21 cellular contexts compared by ENCODE assay signal in the genomic region with DNA sequence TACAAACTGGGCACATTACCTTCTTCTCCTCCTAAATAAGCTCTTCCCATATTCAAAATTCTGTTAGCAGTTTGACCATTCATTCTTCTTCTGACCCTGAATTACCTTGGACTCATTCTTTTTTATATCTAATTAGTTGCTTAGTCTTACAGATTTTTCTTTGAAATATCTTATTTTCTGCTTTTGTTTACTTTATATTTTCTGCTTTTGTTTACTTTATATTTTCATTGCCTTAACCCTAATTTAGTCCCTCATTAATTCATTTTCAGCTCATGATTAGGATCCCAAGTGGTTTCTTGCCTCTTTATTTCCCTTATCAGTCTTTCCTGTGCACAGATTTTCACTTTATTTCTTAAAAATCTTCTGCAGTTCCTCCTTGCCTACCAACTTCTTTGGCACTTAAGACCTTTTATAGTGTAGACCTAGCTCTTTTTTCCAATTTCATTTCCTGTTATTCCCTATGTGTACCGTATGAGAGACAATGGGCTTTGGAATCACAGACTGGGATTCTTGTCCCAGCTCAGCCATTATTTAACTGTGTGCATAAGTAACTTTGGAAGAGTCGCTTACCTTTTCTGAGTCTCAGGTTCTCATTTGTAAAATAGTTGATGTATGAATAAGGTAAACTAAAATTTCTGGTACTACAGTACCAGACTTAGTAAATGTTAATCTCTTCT.
"Had no signal": no experiment of that assay in that cellular context is flagged by ENCODE, and none has a peak within 500 bp of the region (broad histone marks: within the 10 kb centered on the region; RNA-seq: fewer than 3 reads in every experiment).

No MANE protein-coding gene starts in this region.

- FAIRE-seq: RCC 7860 had no signal

- DNase-seq: Karpas-422, KG1, MG63, NCI-H1092, NCI-H1105 treated with DMSO at 0.1 percent for 48 hours, NCI-H1417 treated with DMSO at 0.1 percent for 48 hours, NCI-H146, NCI-H187, NCI-H2029, NCI-H2081 treated with DMSO at 0.1 percent for 48 hours, NCI-H2171 treated with DMSO at 0.1 percent for 48 hours, NCI-H524, NCI-H526 treated with DMSO at 0.1 percent for 48 hours, NCI-H748 treated with DMSO at 0.1 percent for 48 hours, Right ventricle myocardium superior, RPMI8226, SIG-M5 had no signal

- H3K27me3 ChIP-seq: MG63, SJSA1 had no signal

- H3K9me3 ChIP-seq: MG63, SJSA1 had no signal

- H3K4me3 ChIP-seq: MG63, SJSA1, SK-N-MC had no signal

- H3K27ac ChIP-seq: HL-60, SJSA1, SK-N-MC had no signal
